37 cellular contexts compared by ENCODE assay signal in genomic region chr14:33285902-33286700, GRCh38.
"Had no signal": no experiment of that assay in that cellular context is flagged by ENCODE, and none has a peak within 500 bp of the region (broad histone marks: within the 10 kb centered on the region; RNA-seq: fewer than 3 reads in every experiment).

No MANE protein-coding gene starts in this region.

- H3K4me3 ChIP-seq: ascending aorta, cardiac muscle cell, MG63, Peyer's patch had no signal

- H3K27ac ChIP-seq: ascending aorta, cardiac muscle cell, Peyer's patch, RWPE1, VCaP had no signal

- H3K4me1 ChIP-seq: ascending aorta, Peyer's patch had no signal

- ATAC-seq: activated CD8-positive, alpha-beta T cell treated with anti-CD3 and anti-CD28 coated beads for 36 hours; activated T-cell treated with anti-CD3 and anti-CD28 coated beads, Interleukin-2, amount 50 U/mL, for 72 hours; activated T-helper 17 cell treated with anti-CD3 and anti-CD28 coated beads, Interleukin-2, amount 50 U/mL, for 72 hours; PC-3; Right ventricle myocardium inferior had no signal

- H3K27me3 ChIP-seq: ascending aorta, MG63, Peyer's patch had no signal

- H3K36me3 ChIP-seq: ascending aorta, cardiac muscle cell, MG63, Peyer's patch had no signal

- H3K9me3 ChIP-seq: ascending aorta, MG63, Peyer's patch had no signal

- DNase-seq: activated CD4-positive, alpha-beta T cell treated with anti-CD3 and anti-CD28 coated beads for 1 hour; activated CD4-positive, alpha-beta T cell treated with anti-CD3 and anti-CD28 coated beads for 48 hours; activated CD4-positive, alpha-beta T cell treated with anti-CD3 and anti-CD28 coated beads, Interleukin-2, amount 50 U/mL, for 4 hours; activated CD4-positive, CD25-positive, alpha-beta regulatory T cell; activated CD8-positive, alpha-beta T cell treated with anti-CD3 and anti-CD28 coated beads for 36 hours; activated effector memory CD4-positive, alpha-beta T cell treated with anti-CD3 and anti-CD28 coated beads, Interleukin-2, amount 50 U/mL, for 16 hours; activated naive CD4-positive, alpha-beta T cell; activated naive CD8-positive, alpha-beta T cell treated with anti-CD3 and anti-CD28 coated beads, Interleukin-2, amount 10 ng/mL, durations not matched to agents 7 days and 5 days; activated T-cell treated with anti-CD3 and anti-CD28 coated beads, Interleukin-2, amount 50 U/mL, for 1 hour; activated T-cell treated with anti-CD3 and anti-CD28 coated beads, Interleukin-2, amount 50 U/mL, for 72 hours; amygdala; Kasumi-1; KBM-7; MG63; NCI-H1048; NCI-H1105 treated with DMSO at 0.1 percent for 48 hours; NCI-H1436; NCI-H1694; NCI-H1930; NCI-H2081 treated with DMSO at 0.1 percent for 48 hours; NCI-H345; NCI-H524 treated with DMSO at 0.1 percent for 48 hours; NCI-H748 treated with DMSO at 0.1 percent for 48 hours; NK-92 treated with Interleukin-12 subunit alpha and Interleukin-12 subunit beta, amount 100 ng/mL, for 24 hours; PC-3; Peyer's patch; SIG-M5; SW 1271; T-helper 1 cell; T-helper 2 cell; T-helper 9 cell had no signal
